In genomic region chr15:95263751-95264150, GRCh38 we compare ENCODE assay signal across 13 cellular contexts.
"Had no signal": no experiment of that assay in that cellular context is flagged by ENCODE, and none has a peak within 500 bp of the region (broad histone marks: within the 10 kb centered on the region; RNA-seq: fewer than 3 reads in every experiment).

No MANE protein-coding gene starts in this region.

- H3K4me3 Mint-ChIP-seq: activated naive CD8-positive, alpha-beta T cell treated with anti-CD3 and anti-CD28 coated beads, Interleukin-2, amount 50 U/mL, for 24 hours; brain; naive B cell had no signal

- H3K36me3 ChIP-seq: right lobe of liver had no signal

- H3K27ac Mint-ChIP-seq: activated naive CD8-positive, alpha-beta T cell treated with anti-CD3 and anti-CD28 coated beads, Interleukin-2, amount 50 U/mL, for 24 hours; brain; progenitor cell of endocrine pancreas had no signal

- H3K4me1 Mint-ChIP-seq: activated naive CD8-positive, alpha-beta T cell treated with anti-CD3 and anti-CD28 coated beads, Interleukin-2, amount 50 U/mL, for 24 hours; naive B cell had no signal

- H3K27ac ChIP-seq: right lobe of liver had no signal

- H3K9me3 Mint-ChIP-seq: activated naive CD8-positive, alpha-beta T cell treated with anti-CD3 and anti-CD28 coated beads, Interleukin-2, amount 50 U/mL, for 24 hours had no signal

- H3K4me3 ChIP-seq: lung, right lobe of liver had no signal

- H3K4me1 ChIP-seq: right lobe of liver had no signal

- ATAC-seq: activated naive CD8-positive, alpha-beta T cell treated with anti-CD3 and anti-CD28 coated beads, Interleukin-2, amount 50 U/mL, for 24 hours had no signal

- DNase-seq: activated CD4-positive, alpha-beta T cell treated with anti-CD3 and anti-CD28 coated beads for 48 hours; activated naive CD4-positive, alpha-beta T cell treated with Interleukin-2 at 50 U/mL for 16 hours; activated naive CD8-positive, alpha-beta T cell treated with anti-CD3 and anti-CD28 coated beads, Interleukin-2, amount 50 U/mL, for 24 hours; erythroblast; hippocampal formation; naive B cell; right lobe of liver; stimulated activated CD4-positive, alpha-beta T cell treated with anti-CD3 and anti-CD28 coated beads, Interleukin-12 subunit alpha, Interleukin-12 subunit beta, amount 100 ng/mL, for 4 hours; stimulated activated naive CD4-positive, alpha-beta T cell; substantia nigra had no signal

- H3K9me3 ChIP-seq: right lobe of liver had no signal

- H3K27me3 ChIP-seq: right lobe of liver had no signal

- H3K36me3 Mint-ChIP-seq: brain, naive B cell had no signal
